Comparison of ENCODE assay signal across 13 cellular contexts in genomic region chr22:50626314-50626855, GRCh38. TPM values are rescaled to one million over a fixed set of nuclear protein-coding genes. Genes with fewer than 3 reads are reported as not detected.
A peak's percentile ranks its signal among the peaks of the same experiment; 100 is the strongest.
DNase-seq lines count a peak whose midpoint lies in the region; ATAC-seq and TF ChIP-seq lines count a peak whose summit lies in the region.
"Had no signal": no experiment of that assay in that cellular context is flagged by ENCODE, and none has a peak within 500 bp of the region (broad histone marks: within the 10 kb centered on the region; RNA-seq: fewer than 3 reads in every experiment).

No MANE protein-coding gene starts in this region.

- H3K36me3 Mint-ChIP-seq in activated CD8-positive, alpha-beta T cell treated with anti-CD3 and anti-CD28 coated beads, Interleukin-2, amount 10 ng/mL, durations not matched to agents 7 days and 5 days (ENCODE audit: low read depth): peaks cover 7% of the 10 kb centered on the region
- peaks cover 2% of the 10 kb centered on the region for H3K36me3 Mint-ChIP-seq in memory B cell

- H3K27ac ChIP-seq in left ventricle myocardium inferior (replicated peaks) (peak overlapping the region; percentile 93), vagina (no peak overlapping the region), A673 (ENCODE audit: low read depth, low read length, poor library complexity, severe bottlenecking) (no peak overlapping the region)

- POLR2A ChIA-PET in activated CD8-positive, alpha-beta T cell treated with anti-CD3 and anti-CD28 coated beads, Interleukin-2, amount 10 ng/mL, durations not matched to agents 7 days and 5 days (lab: Charles Lee): interaction anchor here (0.7 to 0.8 kb wide), 2 partner anchors 10 to 101 kb away, joined by 3 read pairs; partner anchors contain the start of gene SCO2
- POLR2A ChIA-PET in A673 (lab: Charles Lee; ENCODE audit: low non-redundant PET): no interaction called here

- ATAC-seq in Right ventricle myocardium superior (ENCODE audit: poor library complexity) (no peak), memory B cell (ENCODE audit: low read depth) (no peak), HG03439 (IDR thresholded peaks at IDR 0.05; ENCODE audit: unreplicated experiment) (no peak)
- no peak for ATAC-seq in activated CD8-positive, alpha-beta T cell treated with anti-CD3 and anti-CD28 coated beads, Interleukin-2, amount 10 ng/mL, durations not matched to agents 7 days and 5 days

- H3K27me3 ChIP-seq in left ventricle myocardium inferior (ENCODE audit: low read depth) (no peaks in the 10 kb centered on the region), vagina (no peaks in the 10 kb centered on the region), BE2C (peaks cover 13% of the 10 kb centered on the region), A673 (replicated peaks; ENCODE audit: insufficient read depth, low read depth, low read length, poor library complexity) (no peaks in the 10 kb centered on the region)

- no peaks in the 10 kb centered on the region for H3K9me3 Mint-ChIP-seq in activated CD8-positive, alpha-beta T cell treated with anti-CD3 and anti-CD28 coated beads, Interleukin-2, amount 10 ng/mL, durations not matched to agents 7 days and 5 days (ENCODE audit: insufficient read depth)
- H3K9me3 Mint-ChIP-seq in memory B cell: no peaks in the 10 kb centered on the region

- peaks cover 40% of the 10 kb centered on the region for H3K4me1 Mint-ChIP-seq in activated CD8-positive, alpha-beta T cell treated with anti-CD3 and anti-CD28 coated beads, Interleukin-2, amount 10 ng/mL, durations not matched to agents 7 days and 5 days (ENCODE audit: low read depth)
- H3K4me1 Mint-ChIP-seq in memory B cell: peaks cover 24% of the 10 kb centered on the region

- peak overlapping the region; percentile 73 for H3K27ac Mint-ChIP-seq in activated CD8-positive, alpha-beta T cell treated with anti-CD3 and anti-CD28 coated beads, Interleukin-2, amount 10 ng/mL, durations not matched to agents 7 days and 5 days
- peak overlapping the region; percentile 76 for H3K27ac Mint-ChIP-seq in memory B cell

- H3K36me3 ChIP-seq in left ventricle myocardium inferior (peaks cover 10% of the 10 kb centered on the region), vagina (no peaks in the 10 kb centered on the region), BE2C (no peaks in the 10 kb centered on the region), A673 (ENCODE audit: insufficient read depth, low read length, poor library complexity, severe bottlenecking) (no peaks in the 10 kb centered on the region)
- H3K36me3 ChIP-seq: MG63 had no signal

- H3K9me3 ChIP-seq in left ventricle myocardium inferior (replicated peaks) (no peaks in the 10 kb centered on the region), vagina (no peaks in the 10 kb centered on the region), BE2C (no peaks in the 10 kb centered on the region), A673 (ENCODE audit: low read depth, low read length, poor library complexity, severe bottlenecking) (no peaks in the 10 kb centered on the region)
- H3K9me3 ChIP-seq: MG63 had no signal

- intact Hi-C loops in left ventricle myocardium inferior (cut with micrococcal nuclease): no loop called here
- intact Hi-C loops in Right ventricle myocardium superior (cut with DNase I): no loop called here
- intact Hi-C loops in vagina (cut with DNase I): no loop called here
- intact Hi-C loops in A673 (cut with micrococcal nuclease; ENCODE audit: unreplicated experiment): no loop called here

- H3K4me3 ChIP-seq in left ventricle myocardium inferior (peak overlapping the region; percentile 92), vagina (no peak overlapping the region), BE2C (ENCODE audit: low read depth, low read length) (no peak overlapping the region), A673 (ENCODE audit: low read depth, low read length, poor library complexity, severe bottlenecking) (no peak overlapping the region)

- TF ChIP-seq CTCF in left ventricle myocardium inferior (IDR thresholded peaks at IDR 0.05; ENCODE audit: borderline replicate concordance): no peak
- TF ChIP-seq CTCF in vagina (IDR thresholded peaks at IDR 0.05): no peak
- no peak; the same call in 1 of the 2 replicates for TF ChIP-seq CTCF in BE2C (IDR thresholded peaks at IDR 0.05; ENCODE audit: low read depth, low read length)
- no peak for TF ChIP-seq CTCF in A673 (conservative IDR thresholded peaks at IDR 0.05; ENCODE audit: low read depth, low read length)

- BruUV-seq in A673 (replicated peaks; lab: Mats Ljungman, UMichigan): no TSS peak

- peaks cover 42% of the 10 kb centered on the region for H3K4me1 ChIP-seq in left ventricle myocardium inferior
- peaks cover 33% of the 10 kb centered on the region for H3K4me1 ChIP-seq in vagina
- H3K4me1 ChIP-seq in BE2C: no peaks in the 10 kb centered on the region
- peaks cover 13% of the 10 kb centered on the region for H3K4me1 ChIP-seq in A673 (ENCODE audit: insufficient read depth, low read length, poor library complexity, severe bottlenecking)

- peak overlapping the region; percentile 63 for H3K4me3 Mint-ChIP-seq in activated CD8-positive, alpha-beta T cell treated with anti-CD3 and anti-CD28 coated beads, Interleukin-2, amount 10 ng/mL, durations not matched to agents 7 days and 5 days
- peak overlapping the region; percentile 73 for H3K4me3 Mint-ChIP-seq in memory B cell

- DNase-seq in left ventricle myocardium inferior (no peak), Right ventricle myocardium superior (no peak), memory B cell (ENCODE audit: low spot score in 2 of 2) (no peak), vagina (ENCODE audit: extremely low spot score in 2 of 2) (peak; percentile 86 to 95), BE2C (no peak), A673 (ENCODE audit: low spot score) (no peak)
- no peak for DNase-seq in activated CD8-positive, alpha-beta T cell treated with anti-CD3 and anti-CD28 coated beads, Interleukin-2, amount 10 ng/mL, durations not matched to agents 7 days and 5 days
- DNase-seq: MG63; NCI-H345; nucleus accumbens; SHP77; stimulated activated CD4-positive, alpha-beta T cell treated with anti-CD3 and anti-CD28 coated beads, Interleukin-1b, Interleukin-23, amount 100 ng/mL, for 48 hours had no signal

- CTCF ChIA-PET in activated CD8-positive, alpha-beta T cell treated with anti-CD3 and anti-CD28 coated beads, Interleukin-2, amount 10 ng/mL, durations not matched to agents 7 days and 5 days (lab: Charles Lee): interaction anchor here (1.0 kb wide), 1 partner anchor 67 kb away, joined by 3 read pairs; no protein-coding TSS in a partner anchor
- CTCF ChIA-PET in A673 (lab: Charles Lee): no interaction called here

- peaks cover 3% of the 10 kb centered on the region for H3K27me3 Mint-ChIP-seq in activated CD8-positive, alpha-beta T cell treated with anti-CD3 and anti-CD28 coated beads, Interleukin-2, amount 10 ng/mL, durations not matched to agents 7 days and 5 days (ENCODE audit: low read depth)
- no peaks in the 10 kb centered on the region for H3K27me3 Mint-ChIP-seq in memory B cell

- TF ChIP-seq POLR2A in vagina (IDR thresholded peaks at IDR 0.05): no peak

RNA-seq across cellular contexts. Expression of gene ARSA, which starts 1.6 kb away (rescaled TPM):
- total RNA-seq in left ventricle myocardium inferior (23.5 TPM), Right ventricle myocardium superior (19.1 TPM), vagina (44.2 TPM), A673 (2021) (15.6 and 19.6 TPM in 2 replicates)
- 10 to 100 TPM; 28.8 to 35.1 TPM for total RNA-seq in activated CD8-positive, alpha-beta T cell treated with anti-CD3 and anti-CD28 coated beads, Interleukin-2, amount 10 ng/mL, durations not matched to agents 7 days and 5 days
- polyA plus RNA-seq in BE2C (2012; ENCODE audit: insufficient read depth, insufficient read length, low read depth): 16.3 TPM

RNA-seq across cellular contexts. Expression of gene MAPK8IP2, which starts 25.8 kb away (rescaled TPM):
- total RNA-seq in left ventricle myocardium inferior (0.33 TPM), Right ventricle myocardium superior (0.62 TPM), vagina (3.2 TPM), A673 (2021) (7.8 and 11.5 TPM in 2 replicates)
- under 1 TPM; 0.29 to 0.31 TPM for total RNA-seq in activated CD8-positive, alpha-beta T cell treated with anti-CD3 and anti-CD28 coated beads, Interleukin-2, amount 10 ng/mL, durations not matched to agents 7 days and 5 days
- polyA plus RNA-seq in BE2C (2012; ENCODE audit: insufficient read depth, insufficient read length, low read depth): 108 TPM

RNA-seq across cellular contexts. Expression of gene CHKB, which starts 43.7 kb away (rescaled TPM):
- total RNA-seq in left ventricle myocardium inferior (36.0 TPM), Right ventricle myocardium superior (36.0 TPM), vagina (51.6 TPM), A673 (2021) (47.6 and 51.4 TPM in 2 replicates)
- total RNA-seq in activated CD8-positive, alpha-beta T cell treated with anti-CD3 and anti-CD28 coated beads, Interleukin-2, amount 10 ng/mL, durations not matched to agents 7 days and 5 days: 100 to 1,000 TPM in 1 of 2 experiments, 10 to 100 TPM in 1; 98.9 to 101 TPM
- polyA plus RNA-seq in BE2C (2012; ENCODE audit: insufficient read depth, insufficient read length, low read depth): 107 TPM

RNA-seq across cellular contexts. Expression of gene SHANK3, which starts 46.2 kb away (rescaled TPM):
- total RNA-seq in left ventricle myocardium inferior (23.1 TPM), Right ventricle myocardium superior (19.3 TPM), vagina (20.4 TPM), A673 (2021) (4.4 and 6.4 TPM in 2 replicates)
- total RNA-seq in activated CD8-positive, alpha-beta T cell treated with anti-CD3 and anti-CD28 coated beads, Interleukin-2, amount 10 ng/mL, durations not matched to agents 7 days and 5 days: under 1 TPM in 1 of 2 experiments, not detected in 1; 0.05 TPM
- 3.3 TPM for polyA plus RNA-seq in BE2C (2012; ENCODE audit: insufficient read depth, insufficient read length, low read depth)

RNA-seq across cellular contexts. Expression of gene CPT1B, which starts 48.2 kb away (rescaled TPM):
- total RNA-seq in left ventricle myocardium inferior: 394 TPM
- total RNA-seq in Right ventricle myocardium superior: 402 TPM
- total RNA-seq in activated CD8-positive, alpha-beta T cell treated with anti-CD3 and anti-CD28 coated beads, Interleukin-2, amount 10 ng/mL, durations not matched to agents 7 days and 5 days: 10 to 100 TPM; 77.4 to 80.9 TPM
- 29.2 TPM for total RNA-seq in vagina
- polyA plus RNA-seq in BE2C (2012; ENCODE audit: insufficient read depth, insufficient read length, low read depth): 37.0 TPM
- 19.2 and 28.3 TPM in 2 replicates for total RNA-seq in A673 (2021)

Comparison
In these comparisons a context has a peak if more than half of its experiments do, and no peak if none do; other contexts are left out.
1. DNase-seq: peak in vagina (2 of 2); none in left ventricle myocardium inferior (single experiment), Right ventricle myocardium superior (single experiment), activated CD8-positive, alpha-beta T cell treated with anti-CD3 and anti-CD28 coated beads, Interleukin-2, amount 10 ng/mL, durations not matched to agents 7 days and 5 days (single experiment), memory B cell (0 of 2), BE2C (single experiment) and A673 (single experiment).